ENCODE assay signal across 22 cellular contexts in genomic region chr3:186760883-186761447, GRCh38. TPM values are rescaled to one million over a fixed set of nuclear protein-coding genes. Genes with fewer than 3 reads are reported as not detected.
A peak's percentile ranks its signal among the peaks of the same experiment; 100 is the strongest.
DNase-seq lines count a peak whose midpoint lies in the region; ATAC-seq and TF ChIP-seq lines count a peak whose summit lies in the region.
"Had no signal": no experiment of that assay in that cellular context is flagged by ENCODE, and none has a peak within 500 bp of the region (broad histone marks: within the 10 kb centered on the region; RNA-seq: fewer than 3 reads in every experiment).

No MANE protein-coding gene starts in this region.

- H3K4me2 ChIP-seq in neural progenitor cell: no peak overlapping the region

- H3K9me3 Mint-ChIP-seq in neural progenitor cell: peaks cover 4% of the 10 kb centered on the region
- H3K9me3 Mint-ChIP-seq: CD4-positive, alpha-beta memory T cell had no signal

- no peaks in the 10 kb centered on the region for H3K79me2 ChIP-seq in neural progenitor cell (ENCODE audit: low read depth)

- ATAC-seq in RWPE2 (ENCODE audit: low read depth): no peak
- peak; percentile 97 for ATAC-seq in left colon
- ATAC-seq in esophagus mucosa: no peak
- ATAC-seq in GM21360 (IDR thresholded peaks at IDR 0.05; ENCODE audit: unreplicated experiment): no peak
- no peak for ATAC-seq in left lung

- TF ChIP-seq CTCF in RWPE2 (IDR thresholded peaks at IDR 0.05; ENCODE audit: poor library complexity, severe bottlenecking) (no peak), neural progenitor cell (IDR thresholded peaks at IDR 0.05) (no peak), left lung (IDR thresholded peaks at IDR 0.05) (no peak)

- H3K9me3 ChIP-seq in RWPE2 (ENCODE audit: severe bottlenecking) (no peaks in the 10 kb centered on the region), neural progenitor cell (ENCODE audit: low read depth) (no peaks in the 10 kb centered on the region), left lung (no peaks in the 10 kb centered on the region)
- H3K9me3 ChIP-seq: MG63 had no signal

- H3K4me1 Mint-ChIP-seq in neural progenitor cell: peaks cover 6% of the 10 kb centered on the region

- H3K36me3 ChIP-seq in RWPE2 (ENCODE audit: low read depth): no peaks in the 10 kb centered on the region
- H3K36me3 ChIP-seq in neural progenitor cell: no peaks in the 10 kb centered on the region
- no peaks in the 10 kb centered on the region for H3K36me3 ChIP-seq in left lung
- H3K36me3 ChIP-seq: MG63 had no signal

- no peak overlapping the region for H3K9ac ChIP-seq in neural progenitor cell
- H3K9ac ChIP-seq: GM23248 had no signal

- intact Hi-C loops in left colon (cut with DNase I, micrococcal nuclease): no loop called here
- intact Hi-C loops in left lung (cut with DNase I): no loop called here

- H3K4me3 Mint-ChIP-seq in neural progenitor cell: no peak overlapping the region
- H3K4me3 Mint-ChIP-seq: CD4-positive, alpha-beta memory T cell; H9 had no signal

- no peaks in the 10 kb centered on the region for H4K20me1 ChIP-seq in neural progenitor cell (ENCODE audit: low read depth)

- H3K4me3 ChIP-seq in RWPE2 (ENCODE audit: severe bottlenecking): no peak overlapping the region
- H3K4me3 ChIP-seq in neural progenitor cell: no peak overlapping the region
- H3K4me3 ChIP-seq in left lung: no peak overlapping the region
- H3K4me3 ChIP-seq: GM23248, MG63, SK-N-MC had no signal

- H3K27ac Mint-ChIP-seq in neural progenitor cell: no peak overlapping the region

- no peaks in the 10 kb centered on the region for H3K36me3 Mint-ChIP-seq in neural progenitor cell
- H3K36me3 Mint-ChIP-seq: CD4-positive, alpha-beta memory T cell had no signal

- H3K4me1 ChIP-seq in RWPE2 (ENCODE audit: insufficient read depth, poor library complexity, severe bottlenecking) (peaks cover 10% of the 10 kb centered on the region), neural progenitor cell (no peaks in the 10 kb centered on the region), left lung (no peaks in the 10 kb centered on the region)

- no peaks in the 10 kb centered on the region for H3K27me3 ChIP-seq in RWPE2 (ENCODE audit: insufficient read depth, poor library complexity, severe bottlenecking)
- no peaks in the 10 kb centered on the region for H3K27me3 ChIP-seq in neural progenitor cell
- peaks cover 0 to 6% of the 10 kb centered on the region in 2 donors for H3K27me3 ChIP-seq in left lung
- H3K27me3 ChIP-seq: MG63 had no signal

- H3F3A ChIP-seq in neural progenitor cell (ENCODE audit: low read depth): no peaks in the 10 kb centered on the region

- H3K27ac ChIP-seq in RWPE2 (ENCODE audit: poor library complexity, severe bottlenecking): peak overlapping the region; percentile 17
- no peak overlapping the region for H3K27ac ChIP-seq in neural progenitor cell
- no peak overlapping the region for H3K27ac ChIP-seq in left lung
- H3K27ac ChIP-seq: GM23248, SK-N-MC had no signal

- DNase-seq in RWPE2 (ENCODE audit: low spot score) (no peak), left colon (no peak), neural progenitor cell (ENCODE audit: low spot score) (no peak), NCI-H446 treated with DMSO at 0.1 percent for 48 hours (lab: John Stamatoyannopoulos, UW) (no peak), left lung (no peak)
- DNase-seq: C1 segment of cervical spinal cord; CD4-positive, alpha-beta memory T cell; GF-D8; GM23248; H9; KG1; MG63; NCI-H1105 treated with DMSO at 0.1 percent for 48 hours; NCI-H146; NCI-H1930; NCI-H446; NCI-H526 treated with DMSO at 0.1 percent for 48 hours; SIG-M5 had no signal

- H2AFZ ChIP-seq in neural progenitor cell (replicated peaks): peak overlapping the region; percentile 34
- H2AFZ ChIP-seq: GM23248 had no signal

- peaks cover 2% of the 10 kb centered on the region for H3K27me3 Mint-ChIP-seq in neural progenitor cell (ENCODE audit: insufficient read depth, low read depth)

RNA-seq across cellular contexts. Expression of gene EIF4A2, which starts 22.4 kb away (rescaled TPM):
- total RNA-seq in left colon (100 to 1,000 TPM; 214 to 343 TPM), neural progenitor cell (ENCODE audit: low replicate concordance) (841 and 1,764 TPM in 2 replicates), esophagus mucosa (118 TPM), left lung (100 to 1,000 TPM; 344 to 435 TPM)

RNA-seq across cellular contexts. Expression of gene KNG1, which starts 43.8 kb away (rescaled TPM):
- total RNA-seq in left colon (1 to 10 TPM; 2.3 to 3.6 TPM), neural progenitor cell (ENCODE audit: low replicate concordance) (not detected in 2 replicates), esophagus mucosa (not detected), left lung (not detected)
- total RNA-seq: A673; CD4-positive, alpha-beta memory T cell; GM23248; H9 had no signal

RNA-seq across cellular contexts. Expression of gene RFC4, which starts 45.3 kb away (rescaled TPM):
- total RNA-seq in left colon (1 to 10 TPM; 6.6 to 7.8 TPM), neural progenitor cell (ENCODE audit: low replicate concordance) (127 and 187 TPM in 2 replicates), esophagus mucosa (18.2 TPM), left lung (10 to 100 TPM; 12.9 to 21.1 TPM)
